8 cellular contexts compared by ENCODE assay signal in genomic region chr14:32201196-32201815, GRCh38. TPM values are rescaled to one million over a fixed set of nuclear protein-coding genes. Genes with fewer than 3 reads are reported as not detected.
DNase-seq lines count a peak whose midpoint lies in the region; ATAC-seq, FAIRE-seq and TF ChIP-seq lines count a peak whose summit lies in the region.

No MANE protein-coding gene starts in this region.

- H3K27me3 Mint-ChIP-seq in T-helper 1 cell treated with Interleukin-12 subunit alpha and Interleukin-12 subunit beta and Interleukin-4 antibody, amounts not matched to agents 30 μg/mL and 1 μg/mL, for 36 hours (ENCODE audit: low read depth) = peaks cover 5% of the 10 kb centered on the region

- H3K4me1 Mint-ChIP-seq in T-helper 1 cell treated with Interleukin-12 subunit alpha and Interleukin-12 subunit beta and Interleukin-4 antibody, amounts not matched to agents 30 μg/mL and 1 μg/mL, for 36 hours (ENCODE audit: low read depth) = peaks cover 33% of the 10 kb centered on the region

- H3K36me3 Mint-ChIP-seq in T-helper 1 cell treated with Interleukin-12 subunit alpha and Interleukin-12 subunit beta and Interleukin-4 antibody, amounts not matched to agents 30 μg/mL and 1 μg/mL, for 36 hours (ENCODE audit: low read depth) = no peaks in the 10 kb centered on the region

- H3K4me3 ChIP-seq in astrocyte of the cerebellum (ENCODE audit: low read depth, low read length) = peak overlapping the region; percentile 64

- FAIRE-seq in D721Med (lab: Jason Lieb, UNC) = no peak

- peak overlapping the region; percentile 88 for H3K4me3 Mint-ChIP-seq in T-helper 1 cell treated with Interleukin-12 subunit alpha and Interleukin-12 subunit beta and Interleukin-4 antibody, amounts not matched to agents 30 μg/mL and 1 μg/mL, for 36 hours

- in situ Hi-C loops in astrocyte of the cerebellum (cut with HindIII; ENCODE audit: low sequenced_read_pairs) = no loop called here

- TF ChIP-seq CTCF in astrocyte of the cerebellum (IDR thresholded peaks at IDR 0.05; ENCODE audit: low read depth, low read length, missing control alignments) (no peak), D721Med (IDR thresholded peaks at IDR 0.05; ENCODE audit: insufficient read depth, missing control alignments) (no peak)

- DNase-seq in GM03348 (ENCODE audit: low spot score) (peak; percentile 73), NCI-H1105 treated with DMSO at 0.1 percent for 48 hours (lab: John Stamatoyannopoulos, UW) (peak; percentile 92), astrocyte of the cerebellum (ENCODE audit: low read depth) (peak; percentile 5), iPS DF 19.7 (ENCODE audit: low read depth, low spot score) (peak; percentile 57), sciatic nerve (ENCODE audit: low spot score) (peak; percentile 86), D721Med (ENCODE audit: insufficient read length, low spot score) (no peak)

- H3K27ac Mint-ChIP-seq in T-helper 1 cell treated with Interleukin-12 subunit alpha and Interleukin-12 subunit beta and Interleukin-4 antibody, amounts not matched to agents 30 μg/mL and 1 μg/mL, for 36 hours = peak overlapping the region; percentile 98

- H3K9me3 Mint-ChIP-seq in T-helper 1 cell treated with Interleukin-12 subunit alpha and Interleukin-12 subunit beta and Interleukin-4 antibody, amounts not matched to agents 30 μg/mL and 1 μg/mL, for 36 hours = no peaks in the 10 kb centered on the region

- ATAC-seq in HG02610 (IDR thresholded peaks at IDR 0.05; ENCODE audit: unreplicated experiment) (peak; percentile 56), sciatic nerve (peak; percentile 87)

- intact Hi-C loops in sciatic nerve (cut with DNase I) = no loop called here

RNA-seq across cellular contexts. Expression of gene RNU6-7, which starts 0.5 kb away (rescaled TPM):
- total RNA-seq in sciatic nerve = not detected

RNA-seq across cellular contexts. Expression of gene RNU6-8, which starts 1.8 kb away (rescaled TPM):
- total RNA-seq in sciatic nerve = not detected
